20 cellular contexts compared by ENCODE assay signal in the genomic region with DNA sequence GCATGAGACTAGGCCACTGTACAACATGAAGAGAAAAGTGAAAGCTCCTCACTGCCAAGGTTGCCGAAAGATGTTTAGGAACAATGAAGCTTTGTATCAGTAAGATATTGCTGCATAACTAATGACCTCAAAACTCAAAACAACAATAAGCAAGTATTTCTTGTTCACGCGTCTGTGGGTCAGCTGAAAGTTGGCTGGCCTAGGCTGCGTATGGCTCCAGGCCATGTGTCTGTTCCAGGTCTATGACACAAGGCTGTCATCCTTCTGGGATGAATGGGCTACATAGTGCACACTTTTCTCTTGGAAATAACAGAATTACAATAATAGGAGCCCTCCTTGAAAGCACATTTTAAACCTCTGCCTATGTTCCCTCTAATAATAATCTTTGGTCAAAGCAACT.
A peak's percentile ranks its signal among the peaks of the same experiment; 100 is the strongest.
DNase-seq lines count a peak whose midpoint lies in the region; ATAC-seq and TF ChIP-seq lines count a peak whose summit lies in the region.
"Had no signal": no experiment of that assay in that cellular context is flagged by ENCODE, and none has a peak within 500 bp of the region (broad histone marks: within the 10 kb centered on the region; RNA-seq: fewer than 3 reads in every experiment).

No MANE protein-coding gene starts in this region.

- 54 to 65% methylated on average over 4 of the region's 4 CpGs for WGBS in testis, 2 donors

- H3K36me3 ChIP-seq in RWPE2 (ENCODE audit: low read depth) (no peaks in the 10 kb centered on the region), testis (ENCODE audit: low read depth, missing control alignments) (no peaks in the 10 kb centered on the region)
- H3K36me3 ChIP-seq: adrenal gland, Peyer's patch had no signal

- DNase-seq in RWPE2 (ENCODE audit: low spot score) (no peak), fibroblast of pulmonary artery (ENCODE audit: low read depth) (peak; percentile 40), medulla oblongata (ENCODE audit: extremely low spot score) (peak; percentile 74), testis (peak; percentile 82), RPMI8226 (no peak), SKM-1 (lab: John Stamatoyannopoulos, UW; ENCODE audit: unreplicated experiment) (no peak), NCI-H1105 (lab: John Stamatoyannopoulos, UW) (no peak)
- DNase-seq: activated CD4-positive, alpha-beta T cell treated with anti-CD3 and anti-CD28 coated beads for 4 hours; activated naive CD4-positive, alpha-beta T cell; activated T-cell treated with anti-CD3 and anti-CD28 coated beads, Interleukin-2, amount 50 U/mL, for 4 hours; Karpas-422; MV-4-11; NCI-H1694 treated with DMSO at 0.1 percent for 48 hours; NCI-H2171 treated with DMSO at 0.1 percent for 48 hours; NCI-H526; Peyer's patch; T-helper 2 cell had no signal

- H3K27ac ChIP-seq in RWPE2 (ENCODE audit: poor library complexity, severe bottlenecking), result peak overlapping the region; percentile 87
- peak overlapping the region; percentile 10 to 66 for H3K27ac ChIP-seq in testis
- H3K27ac ChIP-seq: adrenal gland, parathyroid adenoma, Peyer's patch, SK-N-MC had no signal

- TF ChIP-seq CTCF in RWPE2 (IDR thresholded peaks at IDR 0.05; ENCODE audit: poor library complexity, severe bottlenecking) (no peak), fibroblast of pulmonary artery (IDR thresholded peaks at IDR 0.05; ENCODE audit: low read length, missing control alignments) (no peak), testis (IDR thresholded peaks at IDR 0.05) (no peak)

- TF ChIP-seq POLR2A in testis (IDR thresholded peaks at IDR 0.05), result no peak

- H3K4me1 ChIP-seq in RWPE2 (ENCODE audit: insufficient read depth, poor library complexity, severe bottlenecking) (peaks cover 16% of the 10 kb centered on the region), testis (peaks cover 6% of the 10 kb centered on the region)
- H3K4me1 ChIP-seq: adrenal gland, parathyroid adenoma, Peyer's patch had no signal

- H3K9me3 ChIP-seq in RWPE2 (ENCODE audit: severe bottlenecking) (no peaks in the 10 kb centered on the region), testis (no peaks in the 10 kb centered on the region)
- H3K9me3 ChIP-seq: adrenal gland, Peyer's patch had no signal

- ATAC-seq in RWPE2 (ENCODE audit: low read depth), result no peak
- ATAC-seq: activated T-cell treated with anti-CD3 and anti-CD28 coated beads, Interleukin-2, amount 50 U/mL, for 4 hours had no signal

- H3K27me3 ChIP-seq in RWPE2 (ENCODE audit: insufficient read depth, poor library complexity, severe bottlenecking) (no peaks in the 10 kb centered on the region), testis (no peaks in the 10 kb centered on the region)
- H3K27me3 ChIP-seq: adrenal gland, Peyer's patch had no signal

- H3K4me3 ChIP-seq in RWPE2 (ENCODE audit: severe bottlenecking), result no peak overlapping the region
- H3K4me3 ChIP-seq in fibroblast of pulmonary artery (replicated peaks; ENCODE audit: low read depth, low read length), result no peak overlapping the region
- H3K4me3 ChIP-seq in testis, result no peak overlapping the region
- H3K4me3 ChIP-seq: adrenal gland, Peyer's patch, SK-N-MC had no signal

- intact Hi-C loops in testis (cut with DNase I; ENCODE audit: low total_unique reads), result no loop called here

Comparison
In these comparisons a context has a peak if more than half of its experiments do, and no peak if none do; other contexts are left out.
1. DNase-seq: peak in fibroblast of pulmonary artery (single experiment), medulla oblongata (single experiment) and testis (single experiment); none in RWPE2 (single experiment), RPMI8226 (single experiment), SKM-1 (single experiment) and NCI-H1105 (single experiment).